In the genomic region with DNA sequence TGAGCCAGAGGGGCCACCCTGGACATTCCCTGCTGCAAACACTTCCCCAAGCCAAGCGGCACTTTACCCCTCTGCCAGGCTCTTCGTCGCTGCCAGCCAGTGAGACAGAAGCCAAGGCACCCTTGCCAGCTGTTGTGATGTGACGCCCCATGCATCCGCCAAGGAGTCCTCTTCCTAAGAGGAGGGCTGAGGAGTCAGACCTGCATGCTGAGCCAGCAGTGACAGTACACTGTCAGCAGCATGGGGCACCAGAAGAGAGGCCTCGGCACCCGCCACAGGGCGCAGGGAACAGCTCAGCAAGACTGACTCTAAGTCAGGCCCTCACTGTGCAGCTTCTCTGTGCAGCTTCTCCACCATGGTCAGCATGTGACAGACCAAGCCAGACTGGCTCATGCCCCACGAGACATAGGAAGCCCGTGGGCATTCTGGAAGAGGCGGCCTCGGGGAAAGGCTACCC, we compare ENCODE assay signal across 21 cellular contexts. TPM values are rescaled to one million over a fixed set of nuclear protein-coding genes. Genes with fewer than 3 reads are reported as not detected.
DNase-seq lines count a peak whose midpoint lies in the region; ATAC-seq and TF ChIP-seq lines count a peak whose summit lies in the region.
"Had no signal": no experiment of that assay in that cellular context is flagged by ENCODE, and none has a peak within 500 bp of the region (broad histone marks: within the 10 kb centered on the region; RNA-seq: fewer than 3 reads in every experiment).

No MANE protein-coding gene starts in this region.

- H3K27me3 ChIP-seq in heart left ventricle (no peaks in the 10 kb centered on the region), left ventricle myocardium inferior (ENCODE audit: low read depth) (no peaks in the 10 kb centered on the region), psoas muscle (ENCODE audit: insufficient read depth in 3 of 3, low read length in 2 of 3) (no peaks in the 10 kb centered on the region)

- H3K4me3 Mint-ChIP-seq in activated CD4-positive, alpha-beta T cell treated with anti-CD3 and anti-CD28 coated beads, Interleukin-2, amount 10 ng/mL, durations not matched to agents 24 days and 14 days: no peak overlapping the region
- no peak overlapping the region for H3K4me3 Mint-ChIP-seq in activated CD4-positive, alpha-beta memory T cell treated with anti-CD3 and anti-CD28 coated beads for 36 hours
- H3K4me3 Mint-ChIP-seq: HFFc6 had no signal

- H3K27ac Mint-ChIP-seq in activated CD4-positive, alpha-beta T cell treated with anti-CD3 and anti-CD28 coated beads, Interleukin-2, amount 10 ng/mL, durations not matched to agents 24 days and 14 days: no peak overlapping the region
- H3K27ac Mint-ChIP-seq in activated CD4-positive, alpha-beta memory T cell treated with anti-CD3 and anti-CD28 coated beads for 36 hours: no peak overlapping the region
- H3K27ac Mint-ChIP-seq: HFFc6 had no signal

- TF ChIP-seq CTCF in heart left ventricle (IDR thresholded peaks at IDR 0.05): no peak
- TF ChIP-seq CTCF in left ventricle myocardium inferior (IDR thresholded peaks at IDR 0.05; ENCODE audit: borderline replicate concordance): no peak
- TF ChIP-seq CTCF in psoas muscle (IDR thresholded peaks at IDR 0.05): no peak

- WGBS in heart left ventricle, 4 donors: 66 to 85% (median 77%) methylated on average over 6 to 12 of the region's 12 CpGs
- WGBS in psoas muscle, 3 donors: 31 to 44% (median 41%) methylated on average over 12 of the region's 12 CpGs

- peaks cover 6% of the 10 kb centered on the region for H3K4me1 Mint-ChIP-seq in activated CD4-positive, alpha-beta T cell treated with anti-CD3 and anti-CD28 coated beads, Interleukin-2, amount 10 ng/mL, durations not matched to agents 24 days and 14 days
- peaks cover 5% of the 10 kb centered on the region for H3K4me1 Mint-ChIP-seq in activated CD4-positive, alpha-beta memory T cell treated with anti-CD3 and anti-CD28 coated beads for 36 hours (ENCODE audit: low read depth)

- no peaks in the 10 kb centered on the region for H3K27me3 Mint-ChIP-seq in activated CD4-positive, alpha-beta T cell treated with anti-CD3 and anti-CD28 coated beads, Interleukin-2, amount 10 ng/mL, durations not matched to agents 24 days and 14 days
- H3K27me3 Mint-ChIP-seq in activated CD4-positive, alpha-beta memory T cell treated with anti-CD3 and anti-CD28 coated beads for 36 hours: no peaks in the 10 kb centered on the region

- CTCF ChIA-PET in activated CD4-positive, alpha-beta memory T cell treated with anti-CD3 and anti-CD28 coated beads for 36 hours (lab: Charles Lee): interaction anchor here (0.9 kb wide), 1 partner anchor 165 kb away, joined by 3 read pairs; no protein-coding TSS in a partner anchor

- no peak overlapping the region for H3K27ac ChIP-seq in heart left ventricle
- H3K27ac ChIP-seq in left ventricle myocardium inferior (replicated peaks): no peak overlapping the region
- no peak overlapping the region for H3K27ac ChIP-seq in psoas muscle
- H3K27ac ChIP-seq: C4-2B, PC-9 had no signal

- peaks cover 7% of the 10 kb centered on the region for H3K36me3 Mint-ChIP-seq in activated CD4-positive, alpha-beta T cell treated with anti-CD3 and anti-CD28 coated beads, Interleukin-2, amount 10 ng/mL, durations not matched to agents 24 days and 14 days (ENCODE audit: low read depth)
- peaks cover 8% of the 10 kb centered on the region for H3K36me3 Mint-ChIP-seq in activated CD4-positive, alpha-beta memory T cell treated with anti-CD3 and anti-CD28 coated beads for 36 hours

- POLR2A ChIA-PET in activated CD4-positive, alpha-beta memory T cell treated with anti-CD3 and anti-CD28 coated beads for 36 hours (lab: Charles Lee): no interaction called here

- DNase-seq in heart left ventricle: peak in 2 of 5 donors; percentile 48 to 53
- no peak for DNase-seq in left ventricle myocardium inferior
- DNase-seq in left ventricle myocardium superior: peak; percentile 58
- peak; percentile 45 to 86 for DNase-seq in psoas muscle
- DNase-seq in activated CD4-positive, alpha-beta T cell treated with anti-CD3 and anti-CD28 coated beads, Interleukin-2, amount 10 ng/mL, durations not matched to agents 24 days and 14 days: no peak
- DNase-seq in activated CD4-positive, alpha-beta memory T cell treated with anti-CD3 and anti-CD28 coated beads for 36 hours: no peak
- DNase-seq: GOT3, HFFc6, KG1, NCI-H1105, NCI-H187 treated with DMSO at 0.1 percent for 48 hours, NCI-H2171, NCI-H774, PC-9, SHP77 had no signal

- H3K9me3 ChIP-seq in heart left ventricle (no peaks in the 10 kb centered on the region), left ventricle myocardium inferior (replicated peaks) (no peaks in the 10 kb centered on the region), psoas muscle (no peaks in the 10 kb centered on the region)

- H3K4me3 ChIP-seq in heart left ventricle (no peak overlapping the region), left ventricle myocardium inferior (no peak overlapping the region), psoas muscle (no peak overlapping the region)
- H3K4me3 ChIP-seq: PC-9 had no signal

- intact Hi-C loops in heart left ventricle (cut with DNase I) (loop anchor here in 5 of 10 donors (5.0 to 10.0 kb wide), 4 partner anchors 47 to 358 kb away; partner anchors contain the start of gene PRPF19 (in 1 of the 5)), left ventricle myocardium inferior (cut with micrococcal nuclease) (no loop called here), left ventricle myocardium superior (cut with micrococcal nuclease) (no loop called here), psoas muscle (cut with DNase I) (loop anchor here (5.0 to 10.0 kb wide), 2 partner anchors 218 to 300 kb away; no protein-coding TSS in a partner anchor)
- intact Hi-C loops in activated CD4-positive, alpha-beta T cell treated with anti-CD3 and anti-CD28 coated beads, Interleukin-2, amount 10 ng/mL, durations not matched to agents 24 days and 14 days (cut with micrococcal nuclease): loop anchor here (10.0 kb wide), 1 partner anchor 300 kb away; no protein-coding TSS in a partner anchor
- intact Hi-C loops in activated CD4-positive, alpha-beta memory T cell treated with anti-CD3 and anti-CD28 coated beads for 36 hours (cut with micrococcal nuclease): no loop called here

- TF ChIP-seq POLR2A in heart left ventricle (IDR thresholded peaks at IDR 0.05): no peak

- peak in 3 of 4 donors; percentile 10 to 53 (median 33) for ATAC-seq in heart left ventricle
- ATAC-seq in left ventricle myocardium superior: peak; percentile 70
- ATAC-seq in psoas muscle: peak; percentile 76 to 96 (median 93)
- ATAC-seq in GM18520 (IDR thresholded peaks at IDR 0.05; ENCODE audit: unreplicated experiment): no peak
- ATAC-seq in HG03520 (IDR thresholded peaks at IDR 0.05; ENCODE audit: unreplicated experiment): no peak

- H3K4me1 ChIP-seq in heart left ventricle (peaks cover 0 to 29% (median 20%) of the 10 kb centered on the region in 12 donors), left ventricle myocardium inferior (peaks cover 32% of the 10 kb centered on the region), psoas muscle (peaks cover 12% of the 10 kb centered on the region)

- peaks cover 0 to 44% (median 30%) of the 10 kb centered on the region in 9 donors for H3K36me3 ChIP-seq in heart left ventricle
- H3K36me3 ChIP-seq in left ventricle myocardium inferior: peaks cover 21% of the 10 kb centered on the region
- H3K36me3 ChIP-seq in psoas muscle (ENCODE audit: insufficient read depth in 1 of 2, low read depth in 1 of 2): peaks cover 0 to 45% of the 10 kb centered on the region in 2 donors

- no peaks in the 10 kb centered on the region for H3K9me3 Mint-ChIP-seq in activated CD4-positive, alpha-beta T cell treated with anti-CD3 and anti-CD28 coated beads, Interleukin-2, amount 10 ng/mL, durations not matched to agents 24 days and 14 days
- no peaks in the 10 kb centered on the region for H3K9me3 Mint-ChIP-seq in activated CD4-positive, alpha-beta memory T cell treated with anti-CD3 and anti-CD28 coated beads for 36 hours
- H3K9me3 Mint-ChIP-seq: HFFc6 had no signal

RNA-seq across cellular contexts. Expression of gene VPS37C, which starts 26.4 kb away (rescaled TPM):
- total RNA-seq in heart left ventricle (10 to 100 TPM; 11.4 to 27.6 (median 17.1) TPM), left ventricle myocardium inferior (15.8 TPM), left ventricle myocardium superior (15.8 TPM), psoas muscle (10 to 100 TPM; 16.9 to 27.3 (median 23.5) TPM)
- polyA plus RNA-seq in heart left ventricle (10 to 100 TPM; 11.0 to 29.0 TPM), psoas muscle (10 to 100 TPM; 18.9 to 39.8 (median 25.6) TPM)
- total RNA-seq in activated CD4-positive, alpha-beta T cell treated with anti-CD3 and anti-CD28 coated beads, Interleukin-2, amount 10 ng/mL, durations not matched to agents 24 days and 14 days: 13.3 and 13.7 TPM in 2 replicates
- total RNA-seq in activated CD4-positive, alpha-beta memory T cell treated with anti-CD3 and anti-CD28 coated beads for 36 hours: 1 to 10 TPM; 9.0 TPM

RNA-seq across cellular contexts. Expression of gene CD5, which starts 32.5 kb away (rescaled TPM):
- 1 to 10 TPM in 2 of 9 donors, under 1 TPM in 6, not detected in 1; 0.12 to 6.0 (median 0.23) TPM for total RNA-seq in heart left ventricle
- under 1 TPM in 1 of 2 donors, not detected in 1; 0.10 TPM for polyA plus RNA-seq in heart left ventricle
- total RNA-seq in left ventricle myocardium inferior: 0.30 TPM
- total RNA-seq in left ventricle myocardium superior: 0.07 TPM
- under 1 TPM in 3 of 4 donors, not detected in 1; 0.08 to 0.17 (median 0.17) TPM for total RNA-seq in psoas muscle
- polyA plus RNA-seq in psoas muscle: under 1 TPM in 2 of 3 donors, not detected in 1; 0.04 to 0.05 TPM
- 368 and 385 TPM in 2 replicates for total RNA-seq in activated CD4-positive, alpha-beta T cell treated with anti-CD3 and anti-CD28 coated beads, Interleukin-2, amount 10 ng/mL, durations not matched to agents 24 days and 14 days
- 100 to 1,000 TPM; 302 to 306 TPM for total RNA-seq in activated CD4-positive, alpha-beta memory T cell treated with anti-CD3 and anti-CD28 coated beads for 36 hours
- total RNA-seq: G401, HFFc6, MCF 10A, NCI-H460, PC-9 had no signal

Comparison
In these comparisons a context has a peak if more than half of its experiments do, and no peak if none do; other contexts are left out.
1. DNase-seq: peak in left ventricle myocardium superior (single experiment) and psoas muscle (2 of 2); none in left ventricle myocardium inferior (single experiment), activated CD4-positive, alpha-beta T cell treated with anti-CD3 and anti-CD28 coated beads, Interleukin-2, amount 10 ng/mL, durations not matched to agents 24 days and 14 days (single experiment) and activated CD4-positive, alpha-beta memory T cell treated with anti-CD3 and anti-CD28 coated beads for 36 hours (single experiment).
2. ATAC-seq: peak in heart left ventricle (3 of 4), left ventricle myocardium superior (single experiment) and psoas muscle (4 of 4); none in GM18520 (single experiment) and HG03520 (single experiment).
3. RNA of gene CD5, which starts 32.5 kb away (total RNA-seq): 368 to 385 TPM in activated CD4-positive, alpha-beta T cell treated with anti-CD3 and anti-CD28 coated beads, Interleukin-2, amount 10 ng/mL, durations not matched to agents 24 days and 14 days and 302 to 306 TPM in activated CD4-positive, alpha-beta memory T cell treated with anti-CD3 and anti-CD28 coated beads for 36 hours; 0.30 TPM in left ventricle myocardium inferior (single experiment), 0.12 to 6.0 TPM in heart left ventricle, 0.08 to 0.17 TPM in psoas muscle and 0.07 TPM in left ventricle myocardium superior (single experiment); every median in the first group is over 10 times any median in the second.
4. intact Hi-C loops: an anchor here in psoas muscle (5.0 to 10.0 kb wide) and activated CD4-positive, alpha-beta T cell treated with anti-CD3 and anti-CD28 coated beads, Interleukin-2, amount 10 ng/mL, durations not matched to agents 24 days and 14 days (10.0 kb wide); none called in left ventricle myocardium inferior, left ventricle myocardium superior and activated CD4-positive, alpha-beta memory T cell treated with anti-CD3 and anti-CD28 coated beads for 36 hours.